ENCODE assay signal across 1 cellular context in genomic region chr9:117779760-117780159, GRCh38.
TF ChIP-seq lines count a peak whose summit lies in the region.

No MANE protein-coding gene starts in this region.

TF ChIP-seq in HepG2, 621 proteins besides CTCF, POLR2A, EP300 and RAD21:
- TF ChIP-seq ZNF24 (IDR thresholded peaks at IDR 0.05) (no peak), ZNF737 (CRISPR knock-in tag; IDR thresholded peaks at IDR 0.05; ENCODE audit: borderline replicate concordance) (no peak), MLLT10 (CRISPR knock-in tag; IDR thresholded peaks at IDR 0.05) (no peak), PAF1 (CRISPR knock-in tag; IDR thresholded peaks at IDR 0.05) (no peak), BCL3 (CRISPR knock-in tag; IDR thresholded peaks at IDR 0.05) (no peak), ZNF460 (CRISPR knock-in tag; IDR thresholded peaks at IDR 0.05; ENCODE audit: borderline replicate concordance) (no peak), ZNF101 (CRISPR knock-in tag; IDR thresholded peaks at IDR 0.05; ENCODE audit: borderline replicate concordance, low read depth) (no peak), MAFK (conservative IDR thresholded peaks at IDR 0.05 in 1 of 2, IDR thresholded peaks at IDR 0.05 in 1 of 2; ENCODE audit: low read length in 2 of 2) (no peak), ARNT2 (CRISPR knock-in tag; IDR thresholded peaks at IDR 0.05; ENCODE audit: low read depth) (no peak), ZFP91 (CRISPR knock-in tag; IDR thresholded peaks at IDR 0.05; ENCODE audit: borderline replicate concordance) (no peak), ZMYM3 (CRISPR knock-in tag; IDR thresholded peaks at IDR 0.05) (no peak), NR2F2 (IDR thresholded peaks at IDR 0.05; ENCODE audit: borderline replicate concordance, low read depth) (no peak), KDM6A (CRISPR knock-in tag; IDR thresholded peaks at IDR 0.05; ENCODE audit: low read depth) (no peak), RERE (CRISPR knock-in tag; IDR thresholded peaks at IDR 0.05; ENCODE audit: low read depth) (no peak), DNMT3B (CRISPR knock-in tag; conservative IDR thresholded peaks at IDR 0.05) (no peak), REL (CRISPR knock-in tag; conservative IDR thresholded peaks at IDR 0.05) (no peak), TBL1XR1 (IDR thresholded peaks at IDR 0.05; ENCODE audit: borderline replicate concordance, low read length, partially characterized antibody) (no peak)
- TF ChIP-seq, protein P1, sequence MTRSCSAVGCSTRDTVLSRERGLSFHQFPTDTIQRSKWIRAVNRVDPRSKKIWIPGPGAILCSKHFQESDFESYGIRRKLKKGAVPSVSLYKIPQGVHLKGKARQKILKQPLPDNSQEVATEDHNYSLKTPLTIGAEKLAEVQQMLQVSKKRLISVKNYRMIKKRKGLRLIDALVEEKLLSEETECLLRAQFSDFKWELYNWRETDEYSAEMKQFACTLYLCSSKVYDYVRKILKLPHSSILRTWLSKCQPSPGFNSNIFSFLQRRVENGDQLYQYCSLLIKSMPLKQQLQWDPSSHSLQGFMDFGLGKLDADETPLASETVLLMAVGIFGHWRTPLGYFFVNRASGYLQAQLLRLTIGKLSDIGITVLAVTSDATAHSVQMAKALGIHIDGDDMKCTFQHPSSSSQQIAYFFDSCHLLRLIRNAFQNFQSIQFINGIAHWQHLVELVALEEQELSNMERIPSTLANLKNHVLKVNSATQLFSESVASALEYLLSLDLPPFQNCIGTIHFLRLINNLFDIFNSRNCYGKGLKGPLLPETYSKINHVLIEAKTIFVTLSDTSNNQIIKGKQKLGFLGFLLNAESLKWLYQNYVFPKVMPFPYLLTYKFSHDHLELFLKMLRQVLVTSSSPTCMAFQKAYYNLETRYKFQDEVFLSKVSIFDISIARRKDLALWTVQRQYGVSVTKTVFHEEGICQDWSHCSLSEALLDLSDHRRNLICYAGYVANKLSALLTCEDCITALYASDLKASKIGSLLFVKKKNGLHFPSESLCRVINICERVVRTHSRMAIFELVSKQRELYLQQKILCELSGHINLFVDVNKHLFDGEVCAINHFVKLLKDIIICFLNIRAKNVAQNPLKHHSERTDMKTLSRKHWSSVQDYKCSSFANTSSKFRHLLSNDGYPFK (CRISPR knock-in tag; IDR thresholded peaks at IDR 0.05; ENCODE audit: borderline replicate concordance): no peak
